In genomic region chr1:225866981-225867380, GRCh38 we compare ENCODE assay signal across 14 cellular contexts. TPM values are rescaled to one million over a fixed set of nuclear protein-coding genes. Genes with fewer than 3 reads are reported as not detected.
A peak's percentile ranks its signal among the peaks of the same experiment; 100 is the strongest.
DNase-seq lines count a peak whose midpoint lies in the region; ATAC-seq and TF ChIP-seq lines count a peak whose summit lies in the region.
"Had no signal": no experiment of that assay in that cellular context is flagged by ENCODE, and none has a peak within 500 bp of the region (broad histone marks: within the 10 kb centered on the region; RNA-seq: fewer than 3 reads in every experiment).

No MANE protein-coding gene starts in this region.

- H3K4me2 ChIP-seq in BLaER1, result peak overlapping the region; percentile 86

- peak overlapping the region; percentile 78 for H3K27ac ChIP-seq in BLaER1
- H3K27ac ChIP-seq in CD4-positive, alpha-beta T cell (ENCODE audit: low read depth, low read length), result peak overlapping the region; percentile 51
- H3K27ac ChIP-seq: C4-2B had no signal

- no peak for ATAC-seq in CD4-positive, alpha-beta T cell (ENCODE audit: poor library complexity)
- ATAC-seq in activated B cell treated with CpG ODN at 0.5 μM for 24 hours (ENCODE audit: low read depth), result no peak

- no peak overlapping the region for H3K9ac ChIP-seq in BLaER1

- POLR2A ChIA-PET in CD4-positive, alpha-beta T cell (lab: Charles Lee), result interaction anchor here (1.0 to 3.8 kb wide), 6 partner anchors 15 to 132 kb away, joined by 3 to 41 read pairs (median 11); partner anchors contain the start of genes PYCR2, SDE2, SRP9 and TMEM63A
- POLR2A ChIA-PET in activated B cell treated with CpG ODN at 0.5 μM for 24 hours (lab: Charles Lee), result no interaction called here

- H3K9me3 Mint-ChIP-seq in CD4-positive, alpha-beta T cell, result no peaks in the 10 kb centered on the region
- H3K9me3 Mint-ChIP-seq in activated B cell treated with CpG ODN at 0.5 μM for 24 hours, result no peaks in the 10 kb centered on the region
- no peaks in the 10 kb centered on the region for H3K9me3 Mint-ChIP-seq in immature natural killer cell

- H4K20me1 ChIP-seq in BLaER1, result no peaks in the 10 kb centered on the region

- intact Hi-C loops in CD4-positive, alpha-beta T cell (cut with DNase I, micrococcal nuclease), result loop anchor here (1.0 to 5.0 kb wide), 5 partner anchors 14 to 90 kb away; partner anchors contain the start of gene SRP9 (in 1 of the 2)
- intact Hi-C loops in activated B cell treated with CpG ODN at 0.5 μM for 24 hours (cut with micrococcal nuclease), result loop anchor here (1.0 kb wide), 1 partner anchor 13 kb away; no protein-coding TSS in a partner anchor

- peaks cover 90% of the 10 kb centered on the region for H3K36me3 Mint-ChIP-seq in CD4-positive, alpha-beta T cell (ENCODE audit: low read depth)
- H3K36me3 Mint-ChIP-seq in activated B cell treated with CpG ODN at 0.5 μM for 24 hours (ENCODE audit: low read depth) (peaks cover 91% of the 10 kb centered on the region), immature natural killer cell (peaks cover 25 to 58% (median 34%) of the 10 kb centered on the region in 3 donors)

- H3K27me3 Mint-ChIP-seq in CD4-positive, alpha-beta T cell, result no peaks in the 10 kb centered on the region
- H3K27me3 Mint-ChIP-seq in activated B cell treated with CpG ODN at 0.5 μM for 24 hours (no peaks in the 10 kb centered on the region), immature natural killer cell (ENCODE audit: low read depth in 3 of 3) (peaks cover 0 to 3% (median 2%) of the 10 kb centered on the region in 3 donors)

- peaks cover 78% of the 10 kb centered on the region for H3K4me1 ChIP-seq in BLaER1

- no peaks in the 10 kb centered on the region for H3K27me3 ChIP-seq in BLaER1
- no peaks in the 10 kb centered on the region for H3K27me3 ChIP-seq in CD4-positive, alpha-beta T cell (ENCODE audit: control insufficient read depth, insufficient read depth, low read length)
- H3K27me3 ChIP-seq: spleen, upper lobe of left lung had no signal

- H3K4me3 Mint-ChIP-seq in CD4-positive, alpha-beta T cell, result peak overlapping the region; percentile 27
- H3K4me3 Mint-ChIP-seq in activated B cell treated with CpG ODN at 0.5 μM for 24 hours (no peak overlapping the region), immature natural killer cell (peak overlapping the region in 2 of 5 donors; percentile 27 to 53)

- H3K27ac Mint-ChIP-seq in CD4-positive, alpha-beta T cell, result peak overlapping the region; percentile 87
- H3K27ac Mint-ChIP-seq in activated B cell treated with CpG ODN at 0.5 μM for 24 hours (peak overlapping the region; percentile 2), immature natural killer cell (peak overlapping the region; percentile 12 to 82 (median 53))

- peaks cover 90% of the 10 kb centered on the region for H3K36me3 ChIP-seq in BLaER1

- no peak for DNase-seq in CD4-positive, alpha-beta T cell
- no peak for DNase-seq in activated B cell treated with CpG ODN at 0.5 μM for 24 hours
- DNase-seq in immature natural killer cell, result no peak
- no peak for DNase-seq in NCI-H1436 treated with DMSO at 0.1 percent for 48 hours (lab: John Stamatoyannopoulos, UW)
- DNase-seq in DMS53 (lab: John Stamatoyannopoulos, UW), result no peak
- no peak for DNase-seq in NCI-H1436 (lab: John Stamatoyannopoulos, UW)
- DNase-seq: foreskin fibroblast, MV-4-11, spleen, upper lobe of left lung had no signal

- TF ChIP-seq CTCF in CD4-positive, alpha-beta T cell (IDR thresholded peaks at IDR 0.05), result no peak
- no peak for TF ChIP-seq CTCF in activated B cell treated with CpG ODN at 0.5 μM for 24 hours (IDR thresholded peaks at IDR 0.05)

- CTCF ChIA-PET in CD4-positive, alpha-beta T cell (lab: Charles Lee), result interaction anchor here (1.6 kb wide), 1 partner anchor 89 kb away, joined by 5 read pairs; the partner anchor contains the start of gene SRP9
- CTCF ChIA-PET in activated B cell treated with CpG ODN at 0.5 μM for 24 hours (lab: Charles Lee), result interaction anchor here (0.7 kb wide), 1 partner anchor 386 kb away, joined by 3 read pairs; no protein-coding TSS in a partner anchor

- peaks cover 58% of the 10 kb centered on the region for H3K4me1 Mint-ChIP-seq in CD4-positive, alpha-beta T cell (ENCODE audit: low read depth)
- H3K4me1 Mint-ChIP-seq in activated B cell treated with CpG ODN at 0.5 μM for 24 hours, result peaks cover 18% of the 10 kb centered on the region
- H3K4me1 Mint-ChIP-seq in immature natural killer cell, result peaks cover 35 to 47% of the 10 kb centered on the region in 2 donors

- H3K4me3 ChIP-seq in BLaER1, result no peak overlapping the region
- H3K4me3 ChIP-seq: upper lobe of left lung had no signal

- no peaks in the 10 kb centered on the region for H3K9me3 ChIP-seq in BLaER1
- no peaks in the 10 kb centered on the region for H3K9me3 ChIP-seq in CD4-positive, alpha-beta T cell (ENCODE audit: control insufficient read depth, low read length)
- H3K9me3 ChIP-seq: spleen, upper lobe of left lung had no signal

RNA-seq across cellular contexts. Expression of gene TMEM63A, which starts 15.2 kb away (rescaled TPM):
- 100 to 1,000 TPM; 199 to 204 TPM for total RNA-seq in CD4-positive, alpha-beta T cell
- 54.8 and 74.5 TPM in 2 replicates for total RNA-seq in activated B cell treated with CpG ODN at 0.5 μM for 24 hours
- polyA plus RNA-seq in immature natural killer cell, result 10 to 100 TPM; 10.1 to 27.4 (median 11.1) TPM

RNA-seq across cellular contexts. Expression of gene LEFTY1, which starts 22.0 kb away (rescaled TPM):
- total RNA-seq in CD4-positive, alpha-beta T cell, result not detected
- total RNA-seq in activated B cell treated with CpG ODN at 0.5 μM for 24 hours, result not detected in 2 replicates
- polyA plus RNA-seq in immature natural killer cell, result not detected
- total RNA-seq: cerebellum, pulmonary artery endothelial cell had no signal

RNA-seq across cellular contexts. Expression of gene EPHX1, which starts 57.1 kb away (rescaled TPM):
- under 1 TPM; 0.34 to 0.47 TPM for total RNA-seq in CD4-positive, alpha-beta T cell
- total RNA-seq in activated B cell treated with CpG ODN at 0.5 μM for 24 hours, result 0.93 and 1.2 TPM in 2 replicates
- 1 to 10 TPM in 2 of 3 donors, under 1 TPM in 1; 0.86 to 2.4 (median 1.5) TPM for polyA plus RNA-seq in immature natural killer cell

RNA-seq across cellular contexts. Expression of gene PYCR2, which starts 57.1 kb away (rescaled TPM):
- total RNA-seq in CD4-positive, alpha-beta T cell, result 10 to 100 TPM; 24.1 to 26.2 TPM
- 109 and 110 TPM in 2 replicates for total RNA-seq in activated B cell treated with CpG ODN at 0.5 μM for 24 hours
- 100 to 1,000 TPM in 1 of 3 donors, 10 to 100 TPM in 2; 62.0 to 106 (median 72.0) TPM for polyA plus RNA-seq in immature natural killer cell

Comparison
In these comparisons a context has a peak if more than half of its experiments do, and no peak if none do; other contexts are left out.
1. H3K27ac Mint-ChIP-seq: peak in every context shown above with its lines; median percentile 87 in CD4-positive, alpha-beta T cell; 53 in immature natural killer cell; 2 in activated B cell treated with CpG ODN at 0.5 μM for 24 hours.